11 cellular contexts compared by ENCODE assay signal in genomic region chr21:38956791-38957571, GRCh38.
DNase-seq lines count a peak whose midpoint lies in the region; ATAC-seq and TF ChIP-seq lines count a peak whose summit lies in the region.
"Had no signal": no experiment of that assay in that cellular context is flagged by ENCODE, and none has a peak within 500 bp of the region (broad histone marks: within the 10 kb centered on the region; RNA-seq: fewer than 3 reads in every experiment).

No MANE protein-coding gene starts in this region.

- 78 to 81% (median 80%) methylated on average over 12 of the region's 12 CpGs for WGBS in psoas muscle, 3 donors

- H3K27me3 ChIP-seq in psoas muscle (ENCODE audit: insufficient read depth in 3 of 3, low read length in 2 of 3), result no peaks in the 10 kb centered on the region
- H3K27me3 ChIP-seq: thyroid gland had no signal

- intact Hi-C loops in psoas muscle (cut with DNase I), result no loop called here

- H3K4me1 Mint-ChIP-seq in mesothelial cell of epicardium, result peaks cover 33% of the 10 kb centered on the region

- H3K36me3 ChIP-seq in psoas muscle (ENCODE audit: insufficient read depth in 1 of 2, low read depth in 1 of 2), result no peaks in the 10 kb centered on the region
- H3K36me3 ChIP-seq: thyroid gland had no signal

- ATAC-seq in HG02981 (IDR thresholded peaks at IDR 0.05; ENCODE audit: unreplicated experiment) (no peak), HG02973 (IDR thresholded peaks at IDR 0.05; ENCODE audit: unreplicated experiment) (no peak), psoas muscle (no peak)
- ATAC-seq: CD8-positive, alpha-beta T cell had no signal

- no peak overlapping the region for H3K27ac ChIP-seq in psoas muscle
- H3K27ac ChIP-seq: thyroid gland had no signal

- peak overlapping the region; percentile 78 for H3K27ac Mint-ChIP-seq in mesothelial cell of epicardium
- H3K27ac Mint-ChIP-seq: CD8-positive, alpha-beta T cell had no signal

- peaks cover 2% of the 10 kb centered on the region for H3K36me3 Mint-ChIP-seq in mesothelial cell of epicardium
- H3K36me3 Mint-ChIP-seq: CD8-positive, alpha-beta T cell had no signal

- peaks cover 9% of the 10 kb centered on the region for H3K9me3 Mint-ChIP-seq in mesothelial cell of epicardium

- no peak overlapping the region for H3K4me3 ChIP-seq in psoas muscle
- H3K4me3 ChIP-seq: thyroid gland had no signal

- peak; percentile 100 for DNase-seq in DMS153 treated with DMSO at 0.1 percent for 48 hours (lab: John Stamatoyannopoulos, UW; ENCODE audit: unreplicated experiment)
- DNase-seq in NCI-H2029 treated with DMSO at 0.1 percent for 48 hours (lab: John Stamatoyannopoulos, UW), result peak; percentile 98
- DNase-seq in amniotic epithelial cell (ENCODE audit: low read depth), result peak; percentile 56
- no peak for DNase-seq in mesothelial cell of epicardium (ENCODE audit: low spot score in 2 of 2, unreplicated experiment in 2 of 2)
- DNase-seq in psoas muscle, result no peak
- DNase-seq in D341Med (ENCODE audit: low spot score), result no peak
- DNase-seq: CD8-positive, alpha-beta T cell; SIG-M5; thyroid gland had no signal

- TF ChIP-seq CTCF in mesothelial cell of epicardium (IDR thresholded peaks at IDR 0.05; ENCODE audit: unreplicated experiment) (no peak), psoas muscle (IDR thresholded peaks at IDR 0.05) (no peak)

- no peaks in the 10 kb centered on the region for H3K27me3 Mint-ChIP-seq in mesothelial cell of epicardium (ENCODE audit: low read depth)

- no peaks in the 10 kb centered on the region for H3K9me3 ChIP-seq in psoas muscle
- H3K9me3 ChIP-seq: thyroid gland had no signal

- no peak overlapping the region for H3K4me3 Mint-ChIP-seq in mesothelial cell of epicardium
- H3K4me3 Mint-ChIP-seq: CD8-positive, alpha-beta T cell had no signal

- no peaks in the 10 kb centered on the region for H3K4me1 ChIP-seq in psoas muscle

Comparison
In these comparisons a context has a peak if more than half of its experiments do, and no peak if none do; other contexts are left out.
1. DNase-seq: peak in DMS153 treated with DMSO at 0.1 percent for 48 hours (single experiment), NCI-H2029 treated with DMSO at 0.1 percent for 48 hours (single experiment) and amniotic epithelial cell (single experiment); none in mesothelial cell of epicardium (0 of 2), psoas muscle (0 of 2) and D341Med (single experiment).